Comparison of ENCODE assay signal across 14 cellular contexts in the genomic region with DNA sequence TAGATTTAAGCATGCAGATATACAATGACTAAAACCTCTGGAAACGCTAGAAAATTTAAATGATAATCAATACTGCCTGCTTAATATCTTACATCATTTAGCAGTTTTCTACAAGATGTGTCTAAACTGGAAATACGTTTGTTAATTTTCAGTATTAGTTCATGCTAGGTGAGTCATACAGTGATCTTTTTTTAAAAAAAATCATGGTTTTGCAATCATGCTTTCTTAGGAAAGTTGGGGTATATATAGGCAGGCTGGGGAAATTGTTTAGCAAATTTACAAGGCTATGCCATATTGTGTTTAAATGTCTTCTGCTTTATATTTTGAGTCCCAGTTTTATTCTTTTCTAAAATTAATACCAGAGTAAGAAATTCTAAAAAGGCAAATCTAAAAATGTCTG.
"Had no signal": no experiment of that assay in that cellular context is flagged by ENCODE, and none has a peak within 500 bp of the region (broad histone marks: within the 10 kb centered on the region; RNA-seq: fewer than 3 reads in every experiment).

No MANE protein-coding gene starts in this region.

- H3K4me2 ChIP-seq: hepatocyte had no signal

- H3K9me3 ChIP-seq: body of pancreas, testis had no signal

- H3K4me1 ChIP-seq: body of pancreas, testis had no signal

- H3K27me3 ChIP-seq: body of pancreas, hepatocyte, testis had no signal

- ATAC-seq: body of pancreas; stimulated activated naive CD8-positive, alpha-beta T cell treated with anti-CD3 and anti-CD28 coated beads, Interleukin-15, Interleukin-2, amounts not matched to agents 100 U/mL and 50 U/mL, for 24 hours had no signal

- H3K79me2 ChIP-seq: hepatocyte had no signal

- H3K27ac ChIP-seq: body of pancreas, hepatocyte, testis had no signal

- H3K4me3 ChIP-seq: body of pancreas, hepatocyte, testis had no signal

- H2AFZ ChIP-seq: hepatocyte had no signal

- DNase-seq: activated CD4-positive, alpha-beta T cell treated with anti-CD3 and anti-CD28 coated beads, Interleukin-2, amount 10 ng/mL, durations not matched to agents 7 days and 5 days; activated CD4-positive, CD25-positive, alpha-beta regulatory T cell; activated CD8-positive, alpha-beta memory T cell treated with anti-CD3 and anti-CD28 coated beads for 24 hours; activated naive CD4-positive, alpha-beta T cell treated with anti-CD3 and anti-CD28 coated beads for 36 hours; body of pancreas; cerebellar nuclear complex; dermis blood vessel endothelial cell; endodermal cell; kidney glomerular epithelial cell; stimulated activated CD4-positive, alpha-beta T cell treated with anti-CD3 and anti-CD28 coated beads, Interleukin-4, amount 100 ng/mL, for 1 hour; stimulated activated CD8-positive, alpha-beta memory T cell treated with anti-CD3 and anti-CD28 coated beads, Interleukin-4, amount 100 ng/mL, for 48 hours; stimulated activated naive CD8-positive, alpha-beta T cell treated with anti-CD3 and anti-CD28 coated beads, Interleukin-15, Interleukin-2, amounts not matched to agents 100 U/mL and 50 U/mL, for 24 hours; testis had no signal
